9 cellular contexts compared by ENCODE assay signal in the genomic region with DNA sequence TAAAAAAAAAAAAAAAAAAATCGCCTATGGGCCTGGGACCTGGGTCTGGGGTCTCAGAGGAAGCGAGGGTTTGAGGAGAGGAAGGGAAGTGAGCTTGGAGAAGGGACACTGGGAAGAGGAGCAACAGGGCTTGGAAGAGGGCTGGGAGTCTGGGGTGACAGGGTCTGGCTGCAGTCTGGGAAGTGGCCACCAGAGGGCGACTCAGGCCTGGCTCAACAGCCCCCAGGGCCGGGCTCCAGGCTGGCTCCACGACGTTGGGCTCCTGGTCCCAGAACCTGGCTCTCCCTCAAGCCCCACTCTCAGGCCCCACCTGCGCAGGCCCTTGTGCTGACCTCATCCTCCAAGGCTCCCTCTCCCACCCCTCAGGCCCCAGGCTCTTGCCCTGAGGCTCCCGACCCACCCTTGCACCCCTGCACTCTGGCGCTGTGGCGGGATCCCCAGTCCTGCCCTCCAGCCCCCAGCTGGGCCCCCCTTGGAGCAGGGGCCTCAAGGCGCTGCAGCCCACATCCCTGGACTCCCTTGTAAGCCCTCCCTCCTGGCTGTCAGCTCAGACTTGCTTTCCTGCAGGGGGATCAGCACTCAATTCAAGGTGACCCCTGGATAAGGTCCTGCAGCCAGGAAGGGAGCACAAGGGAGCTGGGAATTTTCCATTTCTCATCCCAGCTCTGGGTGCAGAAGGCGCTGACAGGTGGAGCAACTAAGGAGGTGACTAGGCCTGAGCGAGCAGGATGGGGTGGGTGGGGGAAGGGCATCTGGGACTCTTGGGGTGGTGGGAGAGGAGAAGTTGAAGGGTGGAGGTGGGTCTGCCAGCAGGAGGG. TPM values are rescaled to one million over a fixed set of nuclear protein-coding genes. Genes with fewer than 3 reads are reported as not detected.
DNase-seq lines count a peak whose midpoint lies in the region; ATAC-seq and TF ChIP-seq lines count a peak whose summit lies in the region.
"Had no signal": no experiment of that assay in that cellular context is flagged by ENCODE, and none has a peak within 500 bp of the region (broad histone marks: within the 10 kb centered on the region; RNA-seq: fewer than 3 reads in every experiment).

No MANE protein-coding gene starts in this region.

- TF ChIP-seq CTCF in HL-60 (IDR thresholded peaks at IDR 0.05; ENCODE audit: insufficient read depth, low read length) (peak; percentile 90), endothelial cell (IDR thresholded peaks at IDR 0.05; ENCODE audit: unreplicated experiment) (peak; percentile 93), mucosa of descending colon (IDR thresholded peaks at IDR 0.05) (peak; percentile 92)

- H3K36me3 ChIP-seq in NT2/D1 (ENCODE audit: insufficient read depth, insufficient read length, low read length) = peaks cover 29% of the 10 kb centered on the region
- peaks cover 3% of the 10 kb centered on the region for H3K36me3 ChIP-seq in mucosa of descending colon (ENCODE audit: low read depth)

- no peak overlapping the region for H3K9ac ChIP-seq in NT2/D1 (ENCODE audit: insufficient read length, low read depth)

- in situ Hi-C loops in G401 (cut with HindIII; ENCODE audit: low sequenced_read_pairs) = no loop called here

- H3K4me3 Mint-ChIP-seq in endothelial cell (ENCODE audit: unreplicated experiment) = peak overlapping the region; percentile 59

- no peaks in the 10 kb centered on the region for H3K27me3 ChIP-seq in HL-60 (ENCODE audit: insufficient read depth, poor library complexity, severe bottlenecking)
- H3K27me3 ChIP-seq in NT2/D1 (ENCODE audit: insufficient read depth, insufficient read length) = no peaks in the 10 kb centered on the region

- no peak overlapping the region for H3K27ac ChIP-seq in HL-60 (replicated peaks)

- peaks cover 4% of the 10 kb centered on the region for H3K36me3 Mint-ChIP-seq in endothelial cell (ENCODE audit: low read depth, unreplicated experiment)

- H3K9me3 ChIP-seq in NT2/D1 (ENCODE audit: insufficient read depth, low read length) = no peaks in the 10 kb centered on the region
- H3K9me3 ChIP-seq in mucosa of descending colon = no peaks in the 10 kb centered on the region

- H3K4me3 ChIP-seq in HL-60 (replicated peaks; ENCODE audit: insufficient read depth, low read length) = no peak overlapping the region
- no peak overlapping the region for H3K4me3 ChIP-seq in NT2/D1 (ENCODE audit: insufficient read length, low read depth)
- no peak overlapping the region for H3K4me3 ChIP-seq in mucosa of descending colon

- H3K27me3 Mint-ChIP-seq in endothelial cell (ENCODE audit: unreplicated experiment) = peaks cover 4% of the 10 kb centered on the region

- ATAC-seq in mucosa of descending colon (peak; percentile 92), GM19328 (IDR thresholded peaks at IDR 0.05; ENCODE audit: unreplicated experiment) (no peak)

- no peak overlapping the region for H3K27ac Mint-ChIP-seq in endothelial cell (ENCODE audit: unreplicated experiment)

- intact Hi-C loops in mucosa of descending colon (cut with DNase I, micrococcal nuclease) = loop anchor here (5.0 to 10.0 kb wide), 3 partner anchors 85 to 223 kb away; a partner anchor contains a TSS

- peaks cover 8% of the 10 kb centered on the region for H3K4me1 Mint-ChIP-seq in endothelial cell (ENCODE audit: unreplicated experiment)

- H3K9me3 Mint-ChIP-seq in endothelial cell (ENCODE audit: unreplicated experiment) = no peaks in the 10 kb centered on the region

- H3K4me1 ChIP-seq in NT2/D1 (ENCODE audit: insufficient read depth, insufficient read length) (peaks cover 11% of the 10 kb centered on the region), mucosa of descending colon (ENCODE audit: low read depth) (peaks cover 17% of the 10 kb centered on the region)

- peak; percentile 85 for DNase-seq in G401 (ENCODE audit: low spot score)
- peak in 1 of 2 experiments; percentile 73 for DNase-seq in HL-60 (ENCODE audit: low read depth in 1 of 2, low spot score in 1 of 2)
- DNase-seq in NT2/D1 (ENCODE audit: low read depth, low spot score) = peak; percentile 63
- DNase-seq in activated CD8-positive, alpha-beta memory T cell treated with anti-CD3 and anti-CD28 coated beads, Interleukin-2, amount 50 U/mL, for 48 hours = peak; percentile 98
- peak; percentile 95 for DNase-seq in endothelial cell (ENCODE audit: low spot score)
- DNase-seq in mucosa of descending colon = peak; percentile 87 to 94 (median 93)
- peak; percentile 50 to 67 for DNase-seq in stimulated activated CD8-positive, alpha-beta memory T cell treated with anti-CD3 and anti-CD28 coated beads, Interleukin-4, amount 100 ng/mL, for 4 hours (ENCODE audit: low read depth in 2 of 2, low spot score in 1 of 2)

RNA-seq across cellular contexts. Expression of a gene that starts 5.4 kb away (rescaled TPM):
- total RNA-seq in G401 (2014; rRNA removed; shearing (Covaris generic)) = not detected in 2 replicates
- 4.3 TPM for total RNA-seq in endothelial cell (ENCODE audit: unreplicated experiment)
- 1 to 10 TPM in 1 of 3 donors, under 1 TPM in 2; 0.43 to 1.0 (median 0.96) TPM for total RNA-seq in mucosa of descending colon
- total RNA-seq: glomerular endothelial cell had no signal

RNA-seq across cellular contexts. Expression of a gene that starts 9.6 kb away (rescaled TPM):
- total RNA-seq in G401 (2014; rRNA removed; shearing (Covaris generic)) = 80.1 and 118 TPM in 2 replicates
- total RNA-seq in endothelial cell (ENCODE audit: unreplicated experiment) (94.3 TPM), mucosa of descending colon (10 to 100 TPM; 45.1 to 65.2 (median 64.8) TPM)

RNA-seq across cellular contexts. Expression of a gene that starts 14.3 kb away (rescaled TPM):
- 17.3 and 23.0 TPM in 2 replicates for total RNA-seq in G401 (2014; rRNA removed; shearing (Covaris generic))
- total RNA-seq in endothelial cell (ENCODE audit: unreplicated experiment) (2.2 TPM), mucosa of descending colon (1 to 10 TPM in 1 of 3 donors, under 1 TPM in 2; 0.23 to 2.8 (median 0.46) TPM)

RNA-seq across cellular contexts. Expression of a gene that starts 33.1 kb away (rescaled TPM):
- total RNA-seq in G401 (2014; rRNA removed; shearing (Covaris generic)) = 56.1 and 59.4 TPM in 2 replicates
- total RNA-seq in endothelial cell (ENCODE audit: unreplicated experiment) (27.3 TPM), mucosa of descending colon (10 to 100 TPM; 28.2 to 40.0 (median 28.9) TPM)

RNA-seq across cellular contexts. Expression of a gene that starts 39.8 kb away (rescaled TPM):
- 42.5 and 57.7 TPM in 2 replicates for total RNA-seq in G401 (2014; rRNA removed; shearing (Covaris generic))
- total RNA-seq in endothelial cell (ENCODE audit: unreplicated experiment) (30.5 TPM), mucosa of descending colon (10 to 100 TPM; 29.3 to 46.8 (median 35.2) TPM)
